8 cellular contexts compared by ENCODE assay signal in the genomic region with DNA sequence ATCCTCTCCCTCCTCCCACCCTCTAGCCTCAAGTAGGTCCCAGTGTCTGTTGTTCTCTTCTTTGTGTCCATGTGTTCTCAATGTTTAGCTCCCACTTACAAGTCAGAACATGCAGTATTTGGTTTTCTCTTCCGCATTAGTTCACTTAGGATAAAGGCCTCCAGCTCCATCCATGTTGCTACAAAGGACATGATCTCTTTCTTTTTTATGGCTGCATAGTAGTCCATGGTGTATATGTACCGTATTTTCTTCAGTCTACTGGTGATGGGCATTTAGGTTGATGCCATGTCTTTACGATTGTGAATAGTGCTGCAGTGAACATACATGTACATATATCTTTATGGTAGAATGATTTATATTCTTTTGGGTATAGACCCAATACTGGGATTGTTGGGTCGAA. TPM values are rescaled to one million over a fixed set of nuclear protein-coding genes. Genes with fewer than 3 reads are reported as not detected.
DNase-seq lines count a peak whose midpoint lies in the region; ATAC-seq lines count a peak whose summit lies in the region.

No MANE protein-coding gene starts in this region.

- intact Hi-C loops in right cardiac atrium (cut with DNase I): loop anchor here in 1 of 4 donors (5.0 kb wide), 1 partner anchor 185 kb away; no protein-coding TSS in a partner anchor

- no peak for DNase-seq in activated T-cell treated with anti-CD3 and anti-CD28 coated beads, Interleukin-2, amount 50 U/mL, for 24 hours
- DNase-seq in activated T-cell treated with anti-CD3 and anti-CD28 coated beads for 4 hours (no peak), T-helper 17 cell (no peak), right cardiac atrium (no peak), Kasumi-1 (lab: John Stamatoyannopoulos, UW) (no peak)
- no peak for DNase-seq in stimulated activated effector memory CD8-positive, alpha-beta T cell treated with anti-CD3 and anti-CD28 coated beads, Interleukin-12 subunit alpha, Interleukin-12 subunit beta, amount 100 ng/mL, for 72 hours (ENCODE audit: low spot score in 2 of 2)

- H3K36me3 Mint-ChIP-seq in activated T-cell treated with anti-CD3 and anti-CD28 coated beads, Interleukin-2, amount 50 U/mL, for 24 hours (ENCODE audit: low read depth): peaks cover 44% of the 10 kb centered on the region
- H3K36me3 Mint-ChIP-seq in T-helper 17 cell (ENCODE audit: low read depth): no peaks in the 10 kb centered on the region
- H3K36me3 Mint-ChIP-seq in stimulated activated effector memory CD8-positive, alpha-beta T cell treated with anti-CD3 and anti-CD28 coated beads, Interleukin-12 subunit alpha, Interleukin-12 subunit beta, amount 100 ng/mL, for 72 hours: peaks cover 15% of the 10 kb centered on the region

- ATAC-seq in T-helper 17 cell (no peak), right cardiac atrium (no peak), HG03342 (IDR thresholded peaks at IDR 0.05; ENCODE audit: unreplicated experiment) (no peak), HG02571 (IDR thresholded peaks at IDR 0.05; ENCODE audit: unreplicated experiment) (no peak)
- ATAC-seq in stimulated activated effector memory CD8-positive, alpha-beta T cell treated with anti-CD3 and anti-CD28 coated beads, Interleukin-12 subunit alpha, Interleukin-12 subunit beta, amount 100 ng/mL, for 72 hours: no peak

- no peaks in the 10 kb centered on the region for H3K4me1 ChIP-seq in right cardiac atrium (ENCODE audit: control insufficient read depth, insufficient read depth, low read length)

- H3K27ac Mint-ChIP-seq in activated T-cell treated with anti-CD3 and anti-CD28 coated beads, Interleukin-2, amount 50 U/mL, for 24 hours: peak overlapping the region; percentile 68
- no peak overlapping the region for H3K27ac Mint-ChIP-seq in T-helper 17 cell
- no peak overlapping the region for H3K27ac Mint-ChIP-seq in stimulated activated effector memory CD8-positive, alpha-beta T cell treated with anti-CD3 and anti-CD28 coated beads, Interleukin-12 subunit alpha, Interleukin-12 subunit beta, amount 100 ng/mL, for 72 hours

- WGBS in right cardiac atrium: 97% methylated on average over 4 of the region's 4 CpGs

- H3K9me3 ChIP-seq in T-helper 17 cell (ENCODE audit: control insufficient read depth, low read length, poor library complexity, severe bottlenecking) (no peaks in the 10 kb centered on the region), right cardiac atrium (ENCODE audit: control insufficient read depth, low read length) (no peaks in the 10 kb centered on the region)

- H3K9me3 Mint-ChIP-seq in activated T-cell treated with anti-CD3 and anti-CD28 coated beads, Interleukin-2, amount 50 U/mL, for 24 hours: no peaks in the 10 kb centered on the region
- no peaks in the 10 kb centered on the region for H3K9me3 Mint-ChIP-seq in stimulated activated effector memory CD8-positive, alpha-beta T cell treated with anti-CD3 and anti-CD28 coated beads, Interleukin-12 subunit alpha, Interleukin-12 subunit beta, amount 100 ng/mL, for 72 hours

- H3K4me1 Mint-ChIP-seq in activated T-cell treated with anti-CD3 and anti-CD28 coated beads, Interleukin-2, amount 50 U/mL, for 24 hours (ENCODE audit: low read depth): peaks cover 51% of the 10 kb centered on the region
- H3K4me1 Mint-ChIP-seq in T-helper 17 cell: peaks cover 26% of the 10 kb centered on the region
- peaks cover 32% of the 10 kb centered on the region for H3K4me1 Mint-ChIP-seq in stimulated activated effector memory CD8-positive, alpha-beta T cell treated with anti-CD3 and anti-CD28 coated beads, Interleukin-12 subunit alpha, Interleukin-12 subunit beta, amount 100 ng/mL, for 72 hours

- H3K27ac ChIP-seq in right cardiac atrium (ENCODE audit: low read length): peak overlapping the region; percentile 66

- H3K4me3 Mint-ChIP-seq in activated T-cell treated with anti-CD3 and anti-CD28 coated beads, Interleukin-2, amount 50 U/mL, for 24 hours: peak overlapping the region; percentile 94
- H3K4me3 Mint-ChIP-seq in T-helper 17 cell: peak overlapping the region; percentile 69
- H3K4me3 Mint-ChIP-seq in stimulated activated effector memory CD8-positive, alpha-beta T cell treated with anti-CD3 and anti-CD28 coated beads, Interleukin-12 subunit alpha, Interleukin-12 subunit beta, amount 100 ng/mL, for 72 hours: peak overlapping the region; percentile 95

- no peaks in the 10 kb centered on the region for H3K27me3 ChIP-seq in right cardiac atrium (ENCODE audit: control insufficient read depth, insufficient read depth)

- no peaks in the 10 kb centered on the region for H3K27me3 Mint-ChIP-seq in activated T-cell treated with anti-CD3 and anti-CD28 coated beads, Interleukin-2, amount 50 U/mL, for 24 hours
- H3K27me3 Mint-ChIP-seq in T-helper 17 cell: no peaks in the 10 kb centered on the region

- peak overlapping the region; percentile 64 for H3K4me3 ChIP-seq in right cardiac atrium (ENCODE audit: low read length)

RNA-seq across cellular contexts. Expression of a gene that starts 1.6 kb away (rescaled TPM):
- 1 to 10 TPM; 7.0 to 7.7 TPM for total RNA-seq in T-helper 17 cell
- total RNA-seq in right cardiac atrium: 100 to 1,000 TPM; 344 to 515 (median 449) TPM
- polyA plus RNA-seq in right cardiac atrium: 413 TPM

Comparison
In these comparisons a context has a peak if more than half of its experiments do, and no peak if none do; other contexts are left out.
1. RNA of a gene that starts 1.6 kb away (total RNA-seq): 344 to 515 TPM in right cardiac atrium; 7.0 to 7.7 TPM in T-helper 17 cell; every median in the first group is over 10 times any median in the second.
2. Peak in every context shown above with its lines, with median percentiles within 50 percentile points of each other: H3K4me3 Mint-ChIP-seq.